Comparison of ENCODE assay signal across 9 cellular contexts in the genomic region with DNA sequence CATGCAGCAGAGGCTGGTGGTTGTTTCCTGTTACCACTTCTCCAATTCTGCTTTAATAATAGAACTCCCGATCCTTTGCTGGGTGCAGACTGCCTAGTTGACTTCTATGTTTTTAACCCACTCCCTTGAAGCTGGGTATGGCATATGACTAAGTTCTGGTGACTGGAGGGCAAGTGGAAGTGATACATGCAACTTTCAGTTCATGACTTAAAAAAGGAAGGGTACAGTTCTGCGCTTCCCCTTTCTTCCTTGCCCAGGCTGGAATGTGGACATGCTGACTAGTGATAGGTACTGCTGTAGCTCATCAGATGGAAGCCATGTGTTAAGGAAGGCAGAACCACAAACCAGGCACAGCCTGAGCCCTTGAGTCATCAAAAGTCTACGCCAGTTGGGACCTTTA. TPM values are rescaled to one million over a fixed set of nuclear protein-coding genes. Genes with fewer than 3 reads are reported as not detected.
DNase-seq lines count a peak whose midpoint lies in the region; ATAC-seq and TF ChIP-seq lines count a peak whose summit lies in the region.
"Had no signal": no experiment of that assay in that cellular context is flagged by ENCODE, and none has a peak within 500 bp of the region (broad histone marks: within the 10 kb centered on the region; RNA-seq: fewer than 3 reads in every experiment).

No MANE protein-coding gene starts in this region.

- H3K27ac Mint-ChIP-seq in central memory CD8-positive, alpha-beta T cell (ENCODE audit: low read depth) = no peak overlapping the region
- H3K27ac Mint-ChIP-seq in WTC11 = no peak overlapping the region

- peaks cover 14% of the 10 kb centered on the region for H3K36me3 Mint-ChIP-seq in central memory CD8-positive, alpha-beta T cell (ENCODE audit: insufficient read depth)
- H3K36me3 Mint-ChIP-seq in WTC11 = no peaks in the 10 kb centered on the region

- H3K4me1 ChIP-seq in psoas muscle = peaks cover 36% of the 10 kb centered on the region

- peak overlapping the region; percentile 71 for H3K27ac ChIP-seq in psoas muscle
- H3K27ac ChIP-seq: RWPE1 had no signal

- intact Hi-C loops in psoas muscle (cut with DNase I) = no loop called here

- H3K27me3 ChIP-seq in psoas muscle (ENCODE audit: insufficient read depth in 3 of 3, low read length in 2 of 3) = no peaks in the 10 kb centered on the region

- no peaks in the 10 kb centered on the region for H3K36me3 ChIP-seq in psoas muscle (ENCODE audit: insufficient read depth in 1 of 2, low read depth in 1 of 2)

- CTCF ChIA-PET in WTC11 (lab: Charles Lee) = interaction anchor here (1.3 to 1.6 kb wide), 2 partner anchors 10 to 17 kb away, joined by 3 to 4 read pairs; no protein-coding TSS in a partner anchor

- POLR2A ChIA-PET in WTC11 (lab: Charles Lee) = no interaction called here

- no peak overlapping the region for H3K4me3 ChIP-seq in psoas muscle

- H3K9me3 Mint-ChIP-seq in central memory CD8-positive, alpha-beta T cell = no peaks in the 10 kb centered on the region
- H3K9me3 Mint-ChIP-seq in WTC11 = no peaks in the 10 kb centered on the region

- ATAC-seq in GM18498 (IDR thresholded peaks at IDR 0.05; ENCODE audit: unreplicated experiment) (peak; percentile 67), HG03175 (IDR thresholded peaks at IDR 0.05; ENCODE audit: unreplicated experiment) (peak; percentile 47), psoas muscle (peak; percentile 16 to 38 (median 34)), GM18519 (IDR thresholded peaks at IDR 0.05; ENCODE audit: low FRiP score, unreplicated experiment) (no peak), WTC11 (no peak)
- ATAC-seq in central memory CD8-positive, alpha-beta T cell (replicated peaks; ENCODE audit: extremely low read depth, poor library complexity, severe bottlenecking) = peak; percentile 40

- H3K9me3 ChIP-seq in psoas muscle = no peaks in the 10 kb centered on the region

- H3K27me3 Mint-ChIP-seq in central memory CD8-positive, alpha-beta T cell = no peaks in the 10 kb centered on the region
- no peaks in the 10 kb centered on the region for H3K27me3 Mint-ChIP-seq in WTC11 (ENCODE audit: low read depth)

- H3K4me3 Mint-ChIP-seq in central memory CD8-positive, alpha-beta T cell = no peak overlapping the region
- no peak overlapping the region for H3K4me3 Mint-ChIP-seq in WTC11

- TF ChIP-seq CTCF in psoas muscle (IDR thresholded peaks at IDR 0.05) (no peak), WTC11 (IDR thresholded peaks at IDR 0.05) (no peak)

- 71 to 86% (median 78%) methylated on average over 3 of the region's 3 CpGs for WGBS in psoas muscle, 3 donors

- DNase-seq in central memory CD8-positive, alpha-beta T cell (ENCODE audit: low spot score in 2 of 2) = no peak
- DNase-seq in psoas muscle (no peak), WTC11 (ENCODE audit: low spot score) (no peak), T1000 (lab: John Stamatoyannopoulos, UW) (no peak)
- DNase-seq in activated CD4-positive, alpha-beta T cell treated with anti-CD3 and anti-CD28 coated beads, Interleukin-2, amount 50 U/mL, for 48 hours = no peak

- peaks cover 49% of the 10 kb centered on the region for H3K4me1 Mint-ChIP-seq in central memory CD8-positive, alpha-beta T cell
- peaks cover 17% of the 10 kb centered on the region for H3K4me1 Mint-ChIP-seq in WTC11

TF ChIP-seq in WTC11, 78 proteins besides CTCF, POLR2A, EP300 and RAD21 (continues in another document):
- TF ChIP-seq ZBTB21 (CRISPR knock-in tag; IDR thresholded peaks at IDR 0.05; ENCODE audit: borderline replicate concordance) (no peak), PRRX2 (CRISPR knock-in tag; IDR thresholded peaks at IDR 0.05) (no peak), FOXP1 (CRISPR knock-in tag; IDR thresholded peaks at IDR 0.05; ENCODE audit: borderline replicate concordance) (no peak), ZNF263 (CRISPR knock-in tag; IDR thresholded peaks at IDR 0.05; ENCODE audit: low read depth) (no peak), TCF7 (CRISPR knock-in tag; IDR thresholded peaks at IDR 0.05; ENCODE audit: low read depth) (no peak), GABPB1 (CRISPR knock-in tag; IDR thresholded peaks at IDR 0.05) (no peak)
- TF ChIP-seq, protein P1, sequence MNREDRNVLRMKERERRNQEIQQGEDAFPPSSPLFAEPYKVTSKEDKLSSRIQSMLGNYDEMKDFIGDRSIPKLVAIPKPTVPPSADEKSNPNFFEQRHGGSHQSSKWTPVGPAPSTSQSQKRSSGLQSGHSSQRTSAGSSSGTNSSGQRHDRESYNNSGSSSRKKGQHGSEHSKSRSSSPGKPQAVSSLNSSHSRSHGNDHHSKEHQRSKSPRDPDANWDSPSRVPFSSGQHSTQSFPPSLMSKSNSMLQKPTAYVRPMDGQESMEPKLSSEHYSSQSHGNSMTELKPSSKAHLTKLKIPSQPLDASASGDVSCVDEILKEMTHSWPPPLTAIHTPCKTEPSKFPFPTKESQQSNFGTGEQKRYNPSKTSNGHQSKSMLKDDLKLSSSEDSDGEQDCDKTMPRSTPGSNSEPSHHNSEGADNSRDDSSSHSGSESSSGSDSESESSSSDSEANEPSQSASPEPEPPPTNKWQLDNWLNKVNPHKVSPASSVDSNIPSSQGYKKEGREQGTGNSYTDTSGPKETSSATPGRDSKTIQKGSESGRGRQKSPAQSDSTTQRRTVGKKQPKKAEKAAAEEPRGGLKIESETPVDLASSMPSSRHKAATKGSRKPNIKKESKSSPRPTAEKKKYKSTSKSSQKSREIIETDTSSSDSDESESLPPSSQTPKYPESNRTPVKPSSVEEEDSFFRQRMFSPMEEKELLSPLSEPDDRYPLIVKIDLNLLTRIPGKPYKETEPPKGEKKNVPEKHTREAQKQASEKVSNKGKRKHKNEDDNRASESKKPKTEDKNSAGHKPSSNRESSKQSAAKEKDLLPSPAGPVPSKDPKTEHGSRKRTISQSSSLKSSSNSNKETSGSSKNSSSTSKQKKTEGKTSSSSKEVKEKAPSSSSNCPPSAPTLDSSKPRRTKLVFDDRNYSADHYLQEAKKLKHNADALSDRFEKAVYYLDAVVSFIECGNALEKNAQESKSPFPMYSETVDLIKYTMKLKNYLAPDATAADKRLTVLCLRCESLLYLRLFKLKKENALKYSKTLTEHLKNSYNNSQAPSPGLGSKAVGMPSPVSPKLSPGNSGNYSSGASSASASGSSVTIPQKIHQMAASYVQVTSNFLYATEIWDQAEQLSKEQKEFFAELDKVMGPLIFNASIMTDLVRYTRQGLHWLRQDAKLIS (CRISPR knock-in tag; IDR thresholded peaks at IDR 0.05; ENCODE audit: borderline replicate concordance) = no peak
- TF ChIP-seq, protein P2, sequence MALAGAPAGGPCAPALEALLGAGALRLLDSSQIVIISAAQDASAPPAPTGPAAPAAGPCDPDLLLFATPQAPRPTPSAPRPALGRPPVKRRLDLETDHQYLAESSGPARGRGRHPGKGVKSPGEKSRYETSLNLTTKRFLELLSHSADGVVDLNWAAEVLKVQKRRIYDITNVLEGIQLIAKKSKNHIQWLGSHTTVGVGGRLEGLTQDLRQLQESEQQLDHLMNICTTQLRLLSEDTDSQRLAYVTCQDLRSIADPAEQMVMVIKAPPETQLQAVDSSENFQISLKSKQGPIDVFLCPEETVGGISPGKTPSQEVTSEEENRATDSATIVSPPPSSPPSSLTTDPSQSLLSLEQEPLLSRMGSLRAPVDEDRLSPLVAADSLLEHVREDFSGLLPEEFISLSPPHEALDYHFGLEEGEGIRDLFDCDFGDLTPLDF (CRISPR knock-in tag; IDR thresholded peaks at IDR 0.05) = no peak
- TF ChIP-seq, protein P3, sequence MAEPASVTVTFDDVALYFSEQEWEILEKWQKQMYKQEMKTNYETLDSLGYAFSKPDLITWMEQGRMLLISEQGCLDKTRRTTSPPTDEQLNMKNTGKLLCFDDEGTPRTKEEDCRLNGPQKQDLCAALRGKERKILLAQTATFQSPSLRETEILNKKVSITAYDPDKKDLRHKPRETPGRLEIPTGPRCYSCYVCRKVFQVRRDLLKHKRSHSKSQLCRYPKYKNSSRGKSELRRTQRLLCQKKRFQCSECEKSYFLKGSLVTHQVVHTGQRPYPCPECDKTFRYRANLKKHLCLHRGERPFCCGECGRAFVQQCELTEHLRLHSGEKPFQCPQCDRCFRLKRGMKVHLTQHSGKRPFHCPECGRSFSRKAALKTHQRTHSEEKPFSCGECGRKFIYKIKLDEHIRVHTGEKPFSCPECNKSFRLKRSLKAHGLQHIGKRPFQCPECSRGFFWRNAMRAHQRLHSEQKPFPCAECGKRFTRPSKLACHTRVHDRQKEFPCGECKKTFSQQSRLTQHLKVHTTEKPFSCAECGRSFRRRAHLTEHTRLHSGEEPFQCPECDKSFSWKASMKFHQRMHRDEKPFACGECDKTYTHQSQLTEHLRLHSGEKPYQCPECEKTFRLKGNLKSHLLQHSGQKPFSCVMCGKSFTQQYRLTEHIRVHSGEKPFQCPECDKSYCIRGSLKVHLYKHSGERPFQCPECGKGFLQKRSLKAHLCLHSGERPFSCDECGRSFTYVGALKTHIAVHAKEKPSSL (CRISPR knock-in tag; conservative IDR thresholded peaks at IDR 0.05) = no peak
- TF ChIP-seq, protein P4, sequence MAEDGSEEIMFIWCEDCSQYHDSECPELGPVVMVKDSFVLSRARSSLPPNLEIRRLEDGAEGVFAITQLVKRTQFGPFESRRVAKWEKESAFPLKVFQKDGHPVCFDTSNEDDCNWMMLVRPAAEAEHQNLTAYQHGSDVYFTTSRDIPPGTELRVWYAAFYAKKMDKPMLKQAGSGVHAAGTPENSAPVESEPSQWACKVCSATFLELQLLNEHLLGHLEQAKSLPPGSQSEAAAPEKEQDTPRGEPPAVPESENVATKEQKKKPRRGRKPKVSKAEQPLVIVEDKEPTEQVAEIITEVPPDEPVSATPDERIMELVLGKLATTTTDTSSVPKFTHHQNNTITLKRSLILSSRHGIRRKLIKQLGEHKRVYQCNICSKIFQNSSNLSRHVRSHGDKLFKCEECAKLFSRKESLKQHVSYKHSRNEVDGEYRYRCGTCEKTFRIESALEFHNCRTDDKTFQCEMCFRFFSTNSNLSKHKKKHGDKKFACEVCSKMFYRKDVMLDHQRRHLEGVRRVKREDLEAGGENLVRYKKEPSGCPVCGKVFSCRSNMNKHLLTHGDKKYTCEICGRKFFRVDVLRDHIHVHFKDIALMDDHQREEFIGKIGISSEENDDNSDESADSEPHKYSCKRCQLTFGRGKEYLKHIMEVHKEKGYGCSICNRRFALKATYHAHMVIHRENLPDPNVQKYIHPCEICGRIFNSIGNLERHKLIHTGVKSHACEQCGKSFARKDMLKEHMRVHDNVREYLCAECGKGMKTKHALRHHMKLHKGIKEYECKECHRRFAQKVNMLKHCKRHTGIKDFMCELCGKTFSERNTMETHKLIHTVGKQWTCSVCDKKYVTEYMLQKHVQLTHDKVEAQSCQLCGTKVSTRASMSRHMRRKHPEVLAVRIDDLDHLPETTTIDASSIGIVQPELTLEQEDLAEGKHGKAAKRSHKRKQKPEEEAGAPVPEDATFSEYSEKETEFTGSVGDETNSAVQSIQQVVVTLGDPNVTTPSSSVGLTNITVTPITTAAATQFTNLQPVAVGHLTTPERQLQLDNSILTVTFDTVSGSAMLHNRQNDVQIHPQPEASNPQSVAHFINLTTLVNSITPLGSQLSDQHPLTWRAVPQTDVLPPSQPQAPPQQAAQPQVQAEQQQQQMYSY (CRISPR knock-in tag; IDR thresholded peaks at IDR 0.05) = no peak

RNA-seq across cellular contexts. Expression of a gene that starts 2.4 kb away (rescaled TPM):
- total RNA-seq in psoas muscle (100 to 1,000 TPM in 2 of 4 donors, 10 to 100 TPM in 2; 86.0 to 242 (median 123) TPM), WTC11 (2021) (1.9 to 3.4 TPM (median 3.3 TPM) in 3 replicates)
- polyA plus RNA-seq in psoas muscle = 10 to 100 TPM; 42.6 to 53.0 (median 46.4) TPM

Comparison
In these comparisons a context has a peak if more than half of its experiments do, and no peak if none do; other contexts are left out.
1. ATAC-seq: peak in GM18498 (single experiment), HG03175 (single experiment), central memory CD8-positive, alpha-beta T cell (single experiment) and psoas muscle (4 of 4); none in GM18519 (single experiment) and WTC11 (single experiment).
2. RNA of a gene that starts 2.4 kb away (total RNA-seq): 86.0 to 242 TPM in psoas muscle; 1.9 to 3.4 TPM in WTC11; every median in the first group is over 10 times any median in the second.